33 cellular contexts compared by ENCODE assay signal in genomic region chr16:66141885-66142284, GRCh38.
"Had no signal": no experiment of that assay in that cellular context is flagged by ENCODE, and none has a peak within 500 bp of the region (broad histone marks: within the 10 kb centered on the region; RNA-seq: fewer than 3 reads in every experiment).

No MANE protein-coding gene starts in this region.

- H3K36me3 ChIP-seq: MG63 had no signal

- H3K27me3 ChIP-seq: MG63 had no signal

- H3K27ac ChIP-seq: KMS-11 had no signal

- H3K4me3 ChIP-seq: MG63 had no signal

- H3K9ac ChIP-seq: KMS-11 had no signal

- DNase-seq: Kasumi-1, MG63, MM.1S, MV-4-11, NCI-H1048, NCI-H1092, NCI-H1092 treated with DMSO at 0.1 percent for 48 hours, NCI-H1105, NCI-H1105 treated with DMSO at 0.1 percent for 48 hours, NCI-H1417, NCI-H1417 treated with DMSO at 0.1 percent for 48 hours, NCI-H1436, NCI-H1436 treated with DMSO at 0.1 percent for 48 hours, NCI-H146, NCI-H1694, NCI-H1694 treated with DMSO at 0.1 percent for 48 hours, NCI-H187, NCI-H187 treated with DMSO at 0.1 percent for 48 hours, NCI-H1930, NCI-H2029, NCI-H2029 treated with DMSO at 0.1 percent for 48 hours, NCI-H2081, NCI-H2081 treated with DMSO at 0.1 percent for 48 hours, NCI-H2107, NCI-H2171, NCI-H2171 treated with DMSO at 0.1 percent for 48 hours, NCI-H2227 treated with DMSO at 0.1 percent for 48 hours, NCI-H226, NCI-H345, NCI-H446, NCI-H446 treated with DMSO at 0.1 percent for 48 hours, NCI-H510A had no signal

- H3K4me2 ChIP-seq: KMS-11 had no signal

- H3K9me3 ChIP-seq: MG63 had no signal
